ENCODE assay signal across 1 cellular context in genomic region chr12:113221181-113221996, GRCh38.
TF ChIP-seq lines count a peak whose summit lies in the region.

TPCN1 (plus strand) TSS chr12:113221464; CDS start chr12:113226853, 5,389 bp downstream.

TF ChIP-seq in WTC11, 78 proteins besides CTCF, POLR2A, EP300 and RAD21 (continued from another document):
- TF ChIP-seq, protein P1, sequence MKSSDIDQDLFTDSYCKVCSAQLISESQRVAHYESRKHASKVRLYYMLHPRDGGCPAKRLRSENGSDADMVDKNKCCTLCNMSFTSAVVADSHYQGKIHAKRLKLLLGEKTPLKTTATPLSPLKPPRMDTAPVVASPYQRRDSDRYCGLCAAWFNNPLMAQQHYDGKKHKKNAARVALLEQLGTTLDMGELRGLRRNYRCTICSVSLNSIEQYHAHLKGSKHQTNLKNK (CRISPR knock-in tag; IDR thresholded peaks at IDR 0.05): no peak
- TF ChIP-seq ATF1 (CRISPR knock-in tag; IDR thresholded peaks at IDR 0.05): no peak
- no peak for TF ChIP-seq ZNF281 (CRISPR knock-in tag; IDR thresholded peaks at IDR 0.05)
- no peak for TF ChIP-seq USF1 (CRISPR knock-in tag; IDR thresholded peaks at IDR 0.05)
- peak; percentile 93 for TF ChIP-seq NFYB (CRISPR knock-in tag; conservative IDR thresholded peaks at IDR 0.05; ENCODE audit: low read depth)
- peak; percentile 31; the same call in 1 of the 2 replicates for TF ChIP-seq ZNF423 (CRISPR knock-in tag; IDR thresholded peaks at IDR 0.05)
- TF ChIP-seq SOX15 (CRISPR knock-in tag; IDR thresholded peaks at IDR 0.05): no peak
- TF ChIP-seq MAX (CRISPR knock-in tag; IDR thresholded peaks at IDR 0.05): peak; percentile 68
- peak; percentile 37; the same call in 1 of the 2 replicates for TF ChIP-seq ZNF232 (CRISPR knock-in tag; IDR thresholded peaks at IDR 0.05)
- no peak for TF ChIP-seq FOXJ3 (CRISPR knock-in tag; IDR thresholded peaks at IDR 0.05; ENCODE audit: borderline replicate concordance)
- no peak for TF ChIP-seq MYBL2 (CRISPR knock-in tag; IDR thresholded peaks at IDR 0.05)
- no peak for TF ChIP-seq TP53 (CRISPR knock-in tag; IDR thresholded peaks at IDR 0.05)
- peak; percentile 47; the same call in 1 of the 2 replicates for TF ChIP-seq ETV6 (CRISPR knock-in tag; IDR thresholded peaks at IDR 0.05)
- no peak for TF ChIP-seq GABPB1 (CRISPR knock-in tag; IDR thresholded peaks at IDR 0.05)
- TF ChIP-seq PREB (CRISPR knock-in tag; IDR thresholded peaks at IDR 0.05; ENCODE audit: borderline replicate concordance): no peak
- no peak for TF ChIP-seq PRRX2 (CRISPR knock-in tag; IDR thresholded peaks at IDR 0.05)
- peak; percentile 16; the same call in 1 of the 2 replicates for TF ChIP-seq ZNF317 (CRISPR knock-in tag; IDR thresholded peaks at IDR 0.05; ENCODE audit: borderline replicate concordance, low read depth)
- TF ChIP-seq NR1H2 (CRISPR knock-in tag; IDR thresholded peaks at IDR 0.05): no peak
- peak; percentile 85; the same call in 1 of the 2 replicates for TF ChIP-seq SP1 (CRISPR knock-in tag; conservative IDR thresholded peaks at IDR 0.05)
- TF ChIP-seq OVOL2 (CRISPR knock-in tag; IDR thresholded peaks at IDR 0.05; ENCODE audit: borderline replicate concordance): no peak
- no peak for TF ChIP-seq MXD4 (CRISPR knock-in tag; IDR thresholded peaks at IDR 0.05; ENCODE audit: borderline replicate concordance)
- TF ChIP-seq, protein P2, sequence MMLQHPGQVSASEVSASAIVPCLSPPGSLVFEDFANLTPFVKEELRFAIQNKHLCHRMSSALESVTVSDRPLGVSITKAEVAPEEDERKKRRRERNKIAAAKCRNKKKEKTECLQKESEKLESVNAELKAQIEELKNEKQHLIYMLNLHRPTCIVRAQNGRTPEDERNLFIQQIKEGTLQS (CRISPR knock-in tag; conservative IDR thresholded peaks at IDR 0.05): no peak
- TF ChIP-seq CREM (CRISPR knock-in tag; IDR thresholded peaks at IDR 0.05): no peak
- TF ChIP-seq, protein P3, sequence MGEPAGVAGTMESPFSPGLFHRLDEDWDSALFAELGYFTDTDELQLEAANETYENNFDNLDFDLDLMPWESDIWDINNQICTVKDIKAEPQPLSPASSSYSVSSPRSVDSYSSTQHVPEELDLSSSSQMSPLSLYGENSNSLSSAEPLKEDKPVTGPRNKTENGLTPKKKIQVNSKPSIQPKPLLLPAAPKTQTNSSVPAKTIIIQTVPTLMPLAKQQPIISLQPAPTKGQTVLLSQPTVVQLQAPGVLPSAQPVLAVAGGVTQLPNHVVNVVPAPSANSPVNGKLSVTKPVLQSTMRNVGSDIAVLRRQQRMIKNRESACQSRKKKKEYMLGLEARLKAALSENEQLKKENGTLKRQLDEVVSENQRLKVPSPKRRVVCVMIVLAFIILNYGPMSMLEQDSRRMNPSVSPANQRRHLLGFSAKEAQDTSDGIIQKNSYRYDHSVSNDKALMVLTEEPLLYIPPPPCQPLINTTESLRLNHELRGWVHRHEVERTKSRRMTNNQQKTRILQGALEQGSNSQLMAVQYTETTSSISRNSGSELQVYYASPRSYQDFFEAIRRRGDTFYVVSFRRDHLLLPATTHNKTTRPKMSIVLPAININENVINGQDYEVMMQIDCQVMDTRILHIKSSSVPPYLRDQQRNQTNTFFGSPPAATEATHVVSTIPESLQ (CRISPR knock-in tag; IDR thresholded peaks at IDR 0.05): no peak
- no peak for TF ChIP-seq ELF4 (CRISPR knock-in tag; IDR thresholded peaks at IDR 0.05; ENCODE audit: low read depth)
- TF ChIP-seq E2F4 (CRISPR knock-in tag; IDR thresholded peaks at IDR 0.05; ENCODE audit: borderline replicate concordance, low read depth): no peak
- TF ChIP-seq ZBTB21 (CRISPR knock-in tag; IDR thresholded peaks at IDR 0.05; ENCODE audit: borderline replicate concordance): no peak
- TF ChIP-seq NFATC4 (CRISPR knock-in tag; IDR thresholded peaks at IDR 0.05): no peak
- TF ChIP-seq JUN (CRISPR knock-in tag; IDR thresholded peaks at IDR 0.05): no peak
- no peak for TF ChIP-seq KAT7 (CRISPR knock-in tag; IDR thresholded peaks at IDR 0.05; ENCODE audit: borderline replicate concordance)
- TF ChIP-seq CBFB (CRISPR knock-in tag; IDR thresholded peaks at IDR 0.05; ENCODE audit: low read depth): no peak
- no peak for TF ChIP-seq ZNF416 (CRISPR knock-in tag; IDR thresholded peaks at IDR 0.05)
- TF ChIP-seq ERG (CRISPR knock-in tag; IDR thresholded peaks at IDR 0.05): no peak
- TF ChIP-seq TCF7 (CRISPR knock-in tag; IDR thresholded peaks at IDR 0.05; ENCODE audit: low read depth): no peak
- TF ChIP-seq E2F5 (CRISPR knock-in tag; IDR thresholded peaks at IDR 0.05): no peak
- TF ChIP-seq HMGXB4 (CRISPR knock-in tag; IDR thresholded peaks at IDR 0.05): no peak
- TF ChIP-seq SMAD3 (CRISPR knock-in tag; IDR thresholded peaks at IDR 0.05; ENCODE audit: borderline replicate concordance): no peak
- no peak for TF ChIP-seq NR2C2 (CRISPR knock-in tag; IDR thresholded peaks at IDR 0.05)
- TF ChIP-seq EMX1 (CRISPR knock-in tag; IDR thresholded peaks at IDR 0.05): no peak
- no peak for TF ChIP-seq TEAD1 (CRISPR knock-in tag; IDR thresholded peaks at IDR 0.05)
- TF ChIP-seq CDX4 (CRISPR knock-in tag; IDR thresholded peaks at IDR 0.05; ENCODE audit: borderline replicate concordance): no peak
- TF ChIP-seq GTF2I (CRISPR knock-in tag; conservative IDR thresholded peaks at IDR 0.05): no peak
- TF ChIP-seq AR (CRISPR knock-in tag; IDR thresholded peaks at IDR 0.05): no peak
- TF ChIP-seq IRF2 (CRISPR knock-in tag; IDR thresholded peaks at IDR 0.05; ENCODE audit: borderline replicate concordance, low read depth): no peak
TF ChIP-seq in WTC11: peak in this region for 13.
